In genomic region chr2:64134813-64135212, GRCh38 we compare ENCODE assay signal across 15 cellular contexts. TPM values are rescaled to one million over a fixed set of nuclear protein-coding genes. Genes with fewer than 3 reads are reported as not detected.
DNase-seq lines count a peak whose midpoint lies in the region; ATAC-seq and TF ChIP-seq lines count a peak whose summit lies in the region.
"Had no signal": no experiment of that assay in that cellular context is flagged by ENCODE, and none has a peak within 500 bp of the region (broad histone marks: within the 10 kb centered on the region; RNA-seq: fewer than 3 reads in every experiment).

No MANE protein-coding gene starts in this region.

- no peaks in the 10 kb centered on the region for H3K27me3 Mint-ChIP-seq in MCF 10A (ENCODE audit: insufficient read depth, unreplicated experiment)
- H3K27me3 Mint-ChIP-seq in activated CD4-positive, alpha-beta memory T cell treated with anti-CD3 and anti-CD28 coated beads, Interleukin-2, amount 10 ng/mL, durations not matched to agents 7 days and 5 days = no peaks in the 10 kb centered on the region
- H3K27me3 Mint-ChIP-seq: activated B cell treated with CpG ODN at 0.5 μM for 24 hours had no signal

- H3K9me3 ChIP-seq in breast epithelium = no peaks in the 10 kb centered on the region
- H3K9me3 ChIP-seq: thyroid gland had no signal

- no peak overlapping the region for H3K4me3 ChIP-seq in breast epithelium
- H3K4me3 ChIP-seq: thyroid gland had no signal

- TF ChIP-seq POLR2A in breast epithelium (IDR thresholded peaks at IDR 0.05) = no peak

- no TSS peak for BruUV-seq in MCF 10A (replicated peaks; lab: Mats Ljungman, UMichigan)

- no peak overlapping the region for H3K4me3 Mint-ChIP-seq in MCF 10A (ENCODE audit: unreplicated experiment)
- no peak overlapping the region for H3K4me3 Mint-ChIP-seq in activated CD4-positive, alpha-beta memory T cell treated with anti-CD3 and anti-CD28 coated beads, Interleukin-2, amount 10 ng/mL, durations not matched to agents 7 days and 5 days
- H3K4me3 Mint-ChIP-seq: activated B cell treated with CpG ODN at 0.5 μM for 24 hours had no signal

- no peak for TF ChIP-seq CTCF in breast epithelium (IDR thresholded peaks at IDR 0.05)
- no peak for TF ChIP-seq CTCF in MCF 10A (IDR thresholded peaks at IDR 0.05; ENCODE audit: unreplicated experiment)

- no peaks in the 10 kb centered on the region for H3K9me3 Mint-ChIP-seq in MCF 10A (ENCODE audit: unreplicated experiment)
- no peaks in the 10 kb centered on the region for H3K9me3 Mint-ChIP-seq in activated CD4-positive, alpha-beta memory T cell treated with anti-CD3 and anti-CD28 coated beads, Interleukin-2, amount 10 ng/mL, durations not matched to agents 7 days and 5 days
- H3K9me3 Mint-ChIP-seq: activated B cell treated with CpG ODN at 0.5 μM for 24 hours had no signal

- H3K27ac Mint-ChIP-seq in MCF 10A (ENCODE audit: low read depth, unreplicated experiment) = no peak overlapping the region
- H3K27ac Mint-ChIP-seq in activated CD4-positive, alpha-beta memory T cell treated with anti-CD3 and anti-CD28 coated beads, Interleukin-2, amount 10 ng/mL, durations not matched to agents 7 days and 5 days = peak overlapping the region; percentile 4
- H3K27ac Mint-ChIP-seq: activated B cell treated with CpG ODN at 0.5 μM for 24 hours had no signal

- POLR2A ChIA-PET in MCF 10A (lab: Yijun Ruan, JAX) = interaction anchor here (0.8 to 5.0 kb wide), 3 partner anchors 8 to 128 kb away, joined by 3 to 43 read pairs (median 6); no protein-coding TSS in a partner anchor
- POLR2A ChIA-PET in activated CD4-positive, alpha-beta memory T cell treated with anti-CD3 and anti-CD28 coated beads, Interleukin-2, amount 10 ng/mL, durations not matched to agents 7 days and 5 days (lab: Charles Lee) = interaction anchor here (1.0 to 6.6 kb wide), 6 partner anchors 7 to 193 kb away, joined by 3 to 40 read pairs (median 4); no protein-coding TSS in a partner anchor

- no peaks in the 10 kb centered on the region for H3K27me3 ChIP-seq in breast epithelium
- H3K27me3 ChIP-seq: thyroid gland had no signal

- ATAC-seq in left cardiac atrium = no peak

- DNase-seq in breast epithelium (ENCODE audit: low spot score in 2 of 2) = no peak
- DNase-seq in MCF 10A (ENCODE audit: unreplicated experiment) = no peak
- DNase-seq in activated CD4-positive, alpha-beta memory T cell treated with anti-CD3 and anti-CD28 coated beads, Interleukin-2, amount 10 ng/mL, durations not matched to agents 7 days and 5 days = no peak
- DNase-seq in epithelial cell of prostate (ENCODE audit: low read depth, low spot score) = no peak
- no peak for DNase-seq in NCI-H1694 treated with DMSO at 0.1 percent for 48 hours (lab: John Stamatoyannopoulos, UW)
- no peak for DNase-seq in NCI-H1930 (lab: John Stamatoyannopoulos, UW)
- no peak for DNase-seq in GM19240 (ENCODE audit: insufficient read length, low spot score)
- DNase-seq in left cardiac atrium = no peak
- DNase-seq: activated B cell treated with CpG ODN at 0.5 μM for 24 hours, activated gamma-delta T cell, AML-193, DMS153, kidney, NCI-H1092, thyroid gland had no signal

- peak overlapping the region; percentile 60 to 67 for H3K27ac ChIP-seq in breast epithelium
- peak overlapping the region; percentile 70 for H3K27ac ChIP-seq in epithelial cell of prostate
- H3K27ac ChIP-seq: thyroid gland had no signal

- intact Hi-C loops in breast epithelium (cut with DNase I; ENCODE audit: low total_unique reads) (no loop called here), MCF 10A (cut with micrococcal nuclease) (no loop called here), left cardiac atrium (cut with DNase I) (loop anchor here in 1 of 2 donors (5.0 kb wide), 1 partner anchor 78 kb away; no protein-coding TSS in a partner anchor)

- CTCF ChIA-PET in MCF 10A (lab: Yijun Ruan, JAX) = no interaction called here
- CTCF ChIA-PET in activated CD4-positive, alpha-beta memory T cell treated with anti-CD3 and anti-CD28 coated beads, Interleukin-2, amount 10 ng/mL, durations not matched to agents 7 days and 5 days (lab: Charles Lee) = interaction anchor here (0.5 to 2.4 kb wide), 2 partner anchors 193 to 986 kb away, joined by 3 to 5 read pairs; no protein-coding TSS in a partner anchor

- no peaks in the 10 kb centered on the region for H3K36me3 Mint-ChIP-seq in MCF 10A (ENCODE audit: insufficient read depth, unreplicated experiment)
- H3K36me3 Mint-ChIP-seq in activated CD4-positive, alpha-beta memory T cell treated with anti-CD3 and anti-CD28 coated beads, Interleukin-2, amount 10 ng/mL, durations not matched to agents 7 days and 5 days (ENCODE audit: low read depth) = peaks cover 46% of the 10 kb centered on the region

- H3K4me1 ChIP-seq in breast epithelium = peaks cover 3 to 17% of the 10 kb centered on the region in 2 donors

- no peaks in the 10 kb centered on the region for H3K36me3 ChIP-seq in breast epithelium
- H3K36me3 ChIP-seq: thyroid gland had no signal

- H3K4me1 Mint-ChIP-seq in MCF 10A (ENCODE audit: insufficient read depth, unreplicated experiment) = peaks cover 61% of the 10 kb centered on the region
- peaks cover 79% of the 10 kb centered on the region for H3K4me1 Mint-ChIP-seq in activated CD4-positive, alpha-beta memory T cell treated with anti-CD3 and anti-CD28 coated beads, Interleukin-2, amount 10 ng/mL, durations not matched to agents 7 days and 5 days

RNA-seq across cellular contexts. Expression of gene PELI1, which starts 9.4 kb away (rescaled TPM):
- 10 to 100 TPM; 31.8 to 51.7 (median 40.6) TPM for total RNA-seq in breast epithelium
- 13.5 and 16.3 TPM in 2 replicates for total RNA-seq in MCF 10A (2022)
- total RNA-seq in activated CD4-positive, alpha-beta memory T cell treated with anti-CD3 and anti-CD28 coated beads, Interleukin-2, amount 10 ng/mL, durations not matched to agents 7 days and 5 days = 10 to 100 TPM; 44.9 to 45.0 TPM
- total RNA-seq in left cardiac atrium = 10 to 100 TPM; 14.8 to 16.8 TPM
